Comparison of ENCODE assay signal across 12 cellular contexts in the genomic region with DNA sequence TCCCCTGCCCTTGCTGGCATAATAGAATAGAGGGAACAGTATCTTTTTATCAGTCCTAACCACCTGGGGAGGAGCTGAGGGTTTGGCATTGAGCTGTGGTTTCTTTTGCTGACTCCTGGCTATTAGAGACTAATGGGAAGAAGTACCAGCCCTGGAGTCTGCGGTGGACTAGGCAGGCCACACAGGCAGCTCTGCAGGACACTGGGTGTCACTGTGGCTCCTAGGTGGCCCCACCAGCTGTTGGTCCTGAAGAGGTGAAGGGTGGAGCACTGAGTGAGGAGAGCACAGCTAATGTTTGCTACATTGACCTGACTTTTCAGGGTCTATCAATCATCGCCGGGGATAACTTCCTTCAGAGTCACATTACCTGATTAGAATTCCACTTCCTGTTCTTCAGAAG. TPM values are rescaled to one million over a fixed set of nuclear protein-coding genes. Genes with fewer than 3 reads are reported as not detected.
"Had no signal": no experiment of that assay in that cellular context is flagged by ENCODE, and none has a peak within 500 bp of the region (broad histone marks: within the 10 kb centered on the region; RNA-seq: fewer than 3 reads in every experiment).

No MANE protein-coding gene starts in this region.

- H3K4me3 ChIP-seq: esophagus muscularis mucosa, tibial artery had no signal

- H3K4me1 ChIP-seq: esophagus muscularis mucosa, parathyroid adenoma, tibial artery had no signal

- H3K79me2 ChIP-seq: parathyroid adenoma had no signal

- H3K9ac ChIP-seq: parathyroid adenoma had no signal

- DNase-seq: activated B cell treated with CpG ODN at 0.5 μM for 24 hours; activated CD4-positive, alpha-beta T cell treated with anti-CD3 and anti-CD28 coated beads, Interleukin-2, amount 10 ng/mL, durations not matched to agents 24 days and 14 days; activated CD8-positive, alpha-beta memory T cell treated with anti-CD3 and anti-CD28 coated beads for 24 hours; activated naive CD4-positive, alpha-beta T cell treated with anti-CD3 and anti-CD28 coated beads, Interleukin-2, amount 50 U/mL, for 16 hours; activated T-cell treated with anti-CD3 and anti-CD28 coated beads for 4 hours; small intestine; T-helper 1 cell; tibial artery had no signal

- H3K27ac Mint-ChIP-seq: activated B cell treated with CpG ODN at 0.5 μM for 24 hours; activated CD4-positive, alpha-beta T cell treated with anti-CD3 and anti-CD28 coated beads, Interleukin-2, amount 10 ng/mL, durations not matched to agents 24 days and 14 days; activated T-helper 2 cell treated with anti-CD3 and anti-CD28 coated beads, Interferon-gamma antibody, Interleukin-2, Interleukin-4, amounts not matched to agents 10 μg/mL and 5 μg/mL and 100 μg/mL, durations not matched to agents 14 hours and 24 hours and 36 hours had no signal

- H3K27me3 ChIP-seq: esophagus muscularis mucosa, tibial artery had no signal

- H3K27ac ChIP-seq: esophagus muscularis mucosa, parathyroid adenoma, tibial artery had no signal

- H3K4me3 Mint-ChIP-seq: activated B cell treated with CpG ODN at 0.5 μM for 24 hours; activated CD4-positive, alpha-beta T cell treated with anti-CD3 and anti-CD28 coated beads, Interleukin-2, amount 10 ng/mL, durations not matched to agents 24 days and 14 days; brain had no signal

- H3K9me3 Mint-ChIP-seq: activated B cell treated with CpG ODN at 0.5 μM for 24 hours; activated CD4-positive, alpha-beta T cell treated with anti-CD3 and anti-CD28 coated beads, Interleukin-2, amount 10 ng/mL, durations not matched to agents 24 days and 14 days; activated T-helper 2 cell treated with anti-CD3 and anti-CD28 coated beads, Interferon-gamma antibody, Interleukin-2, Interleukin-4, amounts not matched to agents 10 μg/mL and 5 μg/mL and 100 μg/mL, durations not matched to agents 14 hours and 24 hours and 36 hours had no signal

- H2AFZ ChIP-seq: parathyroid adenoma had no signal

- H3K36me3 Mint-ChIP-seq: brain had no signal

- H3K36me3 ChIP-seq: esophagus muscularis mucosa, tibial artery had no signal

- H3K27me3 Mint-ChIP-seq: activated B cell treated with CpG ODN at 0.5 μM for 24 hours; activated CD4-positive, alpha-beta T cell treated with anti-CD3 and anti-CD28 coated beads, Interleukin-2, amount 10 ng/mL, durations not matched to agents 24 days and 14 days; brain had no signal

- H3K9me3 ChIP-seq: esophagus muscularis mucosa, tibial artery had no signal

- H3K4me1 Mint-ChIP-seq: activated B cell treated with CpG ODN at 0.5 μM for 24 hours; activated CD4-positive, alpha-beta T cell treated with anti-CD3 and anti-CD28 coated beads, Interleukin-2, amount 10 ng/mL, durations not matched to agents 24 days and 14 days; brain had no signal

RNA-seq across cellular contexts. Expression of a gene that starts 52.8 kb away (rescaled TPM):
- total RNA-seq: activated T-helper 2 cell treated with anti-CD3 and anti-CD28 coated beads, Interferon-gamma antibody, Interleukin-2, Interleukin-4, amounts not matched to agents 10 μg/mL and 5 μg/mL and 100 μg/mL, durations not matched to agents 14 hours and 24 hours and 36 hours had no signal
